Comparison of ENCODE assay signal across 20 cellular contexts in the genomic region with DNA sequence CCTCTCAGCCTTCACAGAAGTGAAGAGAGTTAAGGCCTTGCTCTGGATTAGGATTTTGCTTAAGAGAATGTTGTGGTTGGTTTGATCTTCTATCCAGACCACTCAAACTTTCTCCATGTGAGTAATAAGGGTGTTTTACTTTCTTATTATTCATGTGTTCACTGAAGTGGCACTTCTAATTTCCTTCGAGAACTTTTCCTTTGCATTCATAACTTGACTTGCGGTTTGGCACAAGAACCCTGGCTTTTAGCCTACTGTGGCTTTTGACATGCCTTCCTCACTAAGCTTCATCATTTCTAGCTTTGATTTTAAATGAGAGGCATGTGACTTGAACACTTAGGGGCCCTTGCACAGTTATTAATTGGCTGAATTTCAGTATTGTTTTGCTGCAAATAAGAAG.
"Had no signal": no experiment of that assay in that cellular context is flagged by ENCODE, and none has a peak within 500 bp of the region (broad histone marks: within the 10 kb centered on the region; RNA-seq: fewer than 3 reads in every experiment).

No MANE protein-coding gene starts in this region.

- H3K36me3 Mint-ChIP-seq: naive thymus-derived CD8-positive, alpha-beta T cell; T-cell had no signal

- ATAC-seq: activated CD8-positive, alpha-beta T cell treated with anti-CD3 and anti-CD28 coated beads for 36 hours; activated naive CD8-positive, alpha-beta T cell treated with anti-CD3 and anti-CD28 coated beads, Interleukin-2, amount 50 U/mL, for 24 hours; effector memory CD8-positive, alpha-beta T cell; mucosa of descending colon; naive thymus-derived CD8-positive, alpha-beta T cell; T-cell had no signal

- H3K27me3 ChIP-seq: hepatocyte, neutrophil, sigmoid colon, testis had no signal

- H3K4me1 Mint-ChIP-seq: activated naive CD8-positive, alpha-beta T cell treated with anti-CD3 and anti-CD28 coated beads, Interleukin-2, amount 50 U/mL, for 24 hours; central memory CD8-positive, alpha-beta T cell; naive thymus-derived CD8-positive, alpha-beta T cell; T-cell had no signal

- H3K27ac Mint-ChIP-seq: activated CD8-positive, alpha-beta T cell treated with anti-CD3 and anti-CD28 coated beads for 36 hours; activated naive CD8-positive, alpha-beta T cell treated with anti-CD3 and anti-CD28 coated beads, Interleukin-2, amount 50 U/mL, for 24 hours; activated T-helper 1 cell treated with anti-CD3 and anti-CD28 coated beads, Interleukin-12 subunit alpha, Interleukin-12 subunit beta, Interleukin-2, Interleukin-4 antibody, amounts not matched to agents 30 ng/mL and 10 ng/mL and 1 ng/mL, durations not matched to agents 14 hours and 24 hours and 36 hours; effector memory CD8-positive, alpha-beta T cell; naive thymus-derived CD8-positive, alpha-beta T cell; stimulated activated naive CD8-positive, alpha-beta T cell treated with anti-CD3 and anti-CD28 coated beads, Interleukin-15, Interleukin-2, amounts not matched to agents 100 ng/mL and 50 ng/mL, for 24 hours; T-cell had no signal

- H3K4me3 Mint-ChIP-seq: activated CD8-positive, alpha-beta T cell treated with anti-CD3 and anti-CD28 coated beads for 36 hours; activated naive CD8-positive, alpha-beta T cell treated with anti-CD3 and anti-CD28 coated beads, Interleukin-2, amount 50 U/mL, for 24 hours; activated T-helper 1 cell treated with anti-CD3 and anti-CD28 coated beads, Interleukin-12 subunit alpha, Interleukin-12 subunit beta, Interleukin-2, Interleukin-4 antibody, amounts not matched to agents 30 ng/mL and 10 ng/mL and 1 ng/mL, durations not matched to agents 14 hours and 24 hours and 36 hours; central memory CD8-positive, alpha-beta T cell; effector memory CD8-positive, alpha-beta T cell; naive thymus-derived CD8-positive, alpha-beta T cell; stimulated activated naive CD8-positive, alpha-beta T cell treated with anti-CD3 and anti-CD28 coated beads, Interleukin-15, Interleukin-2, amounts not matched to agents 100 ng/mL and 50 ng/mL, for 24 hours; T-cell had no signal

- H3K9me3 ChIP-seq: mucosa of descending colon, neutrophil, sigmoid colon, testis had no signal

- DNase-seq: activated CD8-positive, alpha-beta memory T cell treated with anti-CD3 and anti-CD28 coated beads, Interleukin-2, amount 50 U/mL, for 4 hours; activated CD8-positive, alpha-beta T cell treated with anti-CD3 and anti-CD28 coated beads for 36 hours; activated naive CD4-positive, alpha-beta T cell treated with Interleukin-2 at 50 U/mL for 16 hours; activated naive CD8-positive, alpha-beta T cell treated with anti-CD3 and anti-CD28 coated beads, Interleukin-2, amount 50 U/mL, for 24 hours; effector memory CD8-positive, alpha-beta T cell; mammary epithelial cell; mucosa of descending colon; naive thymus-derived CD8-positive, alpha-beta T cell; sigmoid colon; stimulated activated CD4-positive, alpha-beta T cell treated with anti-CD3 and anti-CD28 coated beads, Interleukin-2, amount 100 ng/mL, for 48 hours; T-cell; T1000; testis had no signal

- H3K4me3 ChIP-seq: hepatocyte, mucosa of descending colon, sigmoid colon, testis had no signal

- H3K9me3 Mint-ChIP-seq: stimulated activated naive CD8-positive, alpha-beta T cell treated with anti-CD3 and anti-CD28 coated beads, Interleukin-15, Interleukin-2, amounts not matched to agents 100 ng/mL and 50 ng/mL, for 24 hours had no signal

- H3K36me3 ChIP-seq: neutrophil, sigmoid colon had no signal

- H3K4me1 ChIP-seq: sigmoid colon, testis had no signal

- H3K27me3 Mint-ChIP-seq: activated naive CD8-positive, alpha-beta T cell treated with anti-CD3 and anti-CD28 coated beads, Interleukin-2, amount 50 U/mL, for 24 hours; central memory CD8-positive, alpha-beta T cell; effector memory CD8-positive, alpha-beta T cell; stimulated activated naive CD8-positive, alpha-beta T cell treated with anti-CD3 and anti-CD28 coated beads, Interleukin-15, Interleukin-2, amounts not matched to agents 100 ng/mL and 50 ng/mL, for 24 hours had no signal

- H3K27ac ChIP-seq: epithelial cell of prostate, hepatocyte, neutrophil, sigmoid colon, testis, VCaP had no signal
